Comparison of ENCODE assay signal across 2 cellular contexts in genomic region chr2:166240387-166241313, GRCh38.
TF ChIP-seq lines count a peak whose summit lies in the region.

No MANE protein-coding gene starts in this region.

TF ChIP-seq in IMR-90, 13 proteins besides CTCF, POLR2A, EP300 and RAD21:
- peak; percentile 27; the same call in 1 of the 2 replicates for TF ChIP-seq MAFK (IDR thresholded peaks at IDR 0.05; ENCODE audit: low read depth, low read length)
- TF ChIP-seq RFX5 (IDR thresholded peaks at IDR 0.05; ENCODE audit: low read depth, low read length): no peak
TF ChIP-seq in IMR-90: peak in this region for 1.

TF ChIP-seq in K562, 482 proteins besides CTCF, POLR2A, EP300 and RAD21 (continued from another document):
- no peak for TF ChIP-seq ATF7 (IDR thresholded peaks at IDR 0.05)
- TF ChIP-seq IRF2 (CRISPR knock-in tag; IDR thresholded peaks at IDR 0.05): no peak
- no peak for TF ChIP-seq POU5F1 (IDR thresholded peaks at IDR 0.05; ENCODE audit: borderline replicate concordance, low read depth, low read length, partially characterized antibody)
- TF ChIP-seq ZBTB34 (CRISPR knock-in tag; IDR thresholded peaks at IDR 0.05): no peak
- no peak for TF ChIP-seq ZNF384 (IDR thresholded peaks at IDR 0.05; ENCODE audit: low read depth, low read length)
- TF ChIP-seq MEF2A (IDR thresholded peaks at IDR 0.05; ENCODE audit: control insufficient read depth, low read depth, low read length): no peak
- TF ChIP-seq KAT2B (IDR thresholded peaks at IDR 0.05; ENCODE audit: low read depth, low read length): no peak
